In genomic region chr11:3022982-3023381, GRCh38 we compare ENCODE assay signal across 9 cellular contexts. TPM values are rescaled to one million over a fixed set of nuclear protein-coding genes. Genes with fewer than 3 reads are reported as not detected.
DNase-seq lines count a peak whose midpoint lies in the region; ATAC-seq and TF ChIP-seq lines count a peak whose summit lies in the region.
"Had no signal": no experiment of that assay in that cellular context is flagged by ENCODE, and none has a peak within 500 bp of the region (broad histone marks: within the 10 kb centered on the region; RNA-seq: fewer than 3 reads in every experiment).

No MANE protein-coding gene starts in this region.

- 71 to 80% methylated on average over 4 of the region's 4 CpGs for WGBS in testis, 2 donors
- WGBS in gastroesophageal sphincter (ENCODE audit: low coverage in 1 of 2), 2 donors = 54 to 57% methylated on average over 2 to 4 of the region's 4 CpGs

- POLR2A ChIA-PET in PC-3 (lab: Charles Lee; ENCODE audit: unreplicated experiment) = no interaction called here

- H3K27me3 Mint-ChIP-seq in Calu3 (ENCODE audit: unreplicated experiment) = no peaks in the 10 kb centered on the region

- H4K20me1 ChIP-seq in PC-3 (ENCODE audit: low read length) = no peaks in the 10 kb centered on the region
- H4K20me1 ChIP-seq in osteoblast (ENCODE audit: insufficient read depth, low read length) = peaks cover 10% of the 10 kb centered on the region

- H3K4me1 ChIP-seq in PC-3 (ENCODE audit: insufficient read depth, low read length) = no peaks in the 10 kb centered on the region
- peaks cover 22% of the 10 kb centered on the region for H3K4me1 ChIP-seq in osteoblast (ENCODE audit: insufficient read depth, low read length)
- no peaks in the 10 kb centered on the region for H3K4me1 ChIP-seq in testis
- peaks cover 0 to 17% (median 0%) of the 10 kb centered on the region in 3 donors for H3K4me1 ChIP-seq in gastroesophageal sphincter

- H3K27me3 ChIP-seq in PC-3 (ENCODE audit: low read length) (no peaks in the 10 kb centered on the region), osteoblast (ENCODE audit: insufficient read depth, low read length) (no peaks in the 10 kb centered on the region), testis (no peaks in the 10 kb centered on the region), gastroesophageal sphincter (no peaks in the 10 kb centered on the region)

- intact Hi-C loops in Calu3 (cut with micrococcal nuclease; ENCODE audit: unreplicated experiment) = loop anchor here (5.0 kb wide), 1 partner anchor 491 kb away; no protein-coding TSS in a partner anchor
- intact Hi-C loops in PC-3 (cut with micrococcal nuclease) = no loop called here
- intact Hi-C loops in testis (cut with DNase I; ENCODE audit: low total_unique reads) = no loop called here

- H3K27ac ChIP-seq in PC-3 (ENCODE audit: low read length) (0 out of 2 replicates have a peak overlapping the region, but pooled peaks have one; percentile 7), osteoblast (ENCODE audit: low read depth, low read length) (peak overlapping the region; percentile 45), testis (no peak overlapping the region), gastroesophageal sphincter (no peak overlapping the region)

- H3F3A ChIP-seq in PC-3 (ENCODE audit: low read length, unreplicated experiment) = no peaks in the 10 kb centered on the region

- H3K36me3 ChIP-seq in PC-3 (ENCODE audit: low read depth, low read length) = peaks cover 26% of the 10 kb centered on the region
- H3K36me3 ChIP-seq in osteoblast (ENCODE audit: insufficient read depth, low read length) = peaks cover 72% of the 10 kb centered on the region
- H3K36me3 ChIP-seq in testis (ENCODE audit: low read depth, missing control alignments) = no peaks in the 10 kb centered on the region
- H3K36me3 ChIP-seq in gastroesophageal sphincter = peaks cover 0 to 83% of the 10 kb centered on the region in 2 donors

- H3K79me2 ChIP-seq in PC-3 (ENCODE audit: low read length) = no peaks in the 10 kb centered on the region
- H3K79me2 ChIP-seq in osteoblast (ENCODE audit: insufficient read depth, low read length) = peaks cover 2% of the 10 kb centered on the region

- H3K4me2 ChIP-seq in PC-3 (ENCODE audit: low read length) = no peak overlapping the region
- H3K4me2 ChIP-seq in osteoblast (ENCODE audit: insufficient read depth, low read length) = peak overlapping the region; percentile 21

- CTCF ChIA-PET in Calu3 (lab: Charles Lee) (no interaction called here), PC-3 (lab: Charles Lee) (no interaction called here)

- H3K4me1 Mint-ChIP-seq in Calu3 (ENCODE audit: low read depth, unreplicated experiment) = peaks cover 28% of the 10 kb centered on the region

- TF ChIP-seq POLR2A in testis (IDR thresholded peaks at IDR 0.05) = no peak
- no peak for TF ChIP-seq POLR2A in gastroesophageal sphincter (IDR thresholded peaks at IDR 0.05)

- no peak overlapping the region for H3K9ac ChIP-seq in PC-3 (ENCODE audit: low read length)

- no peak for TF ChIP-seq CTCF in Calu3 (IDR thresholded peaks at IDR 0.05; ENCODE audit: unreplicated experiment)
- no peak for TF ChIP-seq CTCF in PC-3 (conservative IDR thresholded peaks at IDR 0.05; ENCODE audit: low read depth, low read length)
- TF ChIP-seq CTCF in choroid plexus epithelial cell (conservative IDR thresholded peaks at IDR 0.05; ENCODE audit: low read depth, low read length) = no peak
- TF ChIP-seq CTCF in osteoblast (IDR thresholded peaks at IDR 0.05; ENCODE audit: extremely low read depth, low read depth, low read length) = no peak
- TF ChIP-seq CTCF in testis (IDR thresholded peaks at IDR 0.05) = no peak
- no peak for TF ChIP-seq CTCF in gastroesophageal sphincter (IDR thresholded peaks at IDR 0.05)

- H3K9me3 Mint-ChIP-seq in Calu3 (ENCODE audit: low read depth, unreplicated experiment) = no peaks in the 10 kb centered on the region

- no peak for TF ChIP-seq EP300 in gastroesophageal sphincter (IDR thresholded peaks at IDR 0.05)

- no peak overlapping the region for H3K4me3 Mint-ChIP-seq in Calu3 (ENCODE audit: low read depth, unreplicated experiment)

- no peaks in the 10 kb centered on the region for H3K9me2 ChIP-seq in PC-3 (replicated peaks; ENCODE audit: low read length)

- no peaks in the 10 kb centered on the region for H3K9me3 ChIP-seq in PC-3 (ENCODE audit: low read length)
- H3K9me3 ChIP-seq in osteoblast (ENCODE audit: low read depth, low read length) = no peaks in the 10 kb centered on the region
- no peaks in the 10 kb centered on the region for H3K9me3 ChIP-seq in testis
- H3K9me3 ChIP-seq in gastroesophageal sphincter = no peaks in the 10 kb centered on the region

- peaks cover 74% of the 10 kb centered on the region for H3K36me3 Mint-ChIP-seq in Calu3 (ENCODE audit: insufficient read depth, unreplicated experiment)

- H2AFZ ChIP-seq in PC-3 (ENCODE audit: low read length) = no peak overlapping the region
- H2AFZ ChIP-seq in osteoblast (ENCODE audit: low read length) = no peak overlapping the region

- H3K27ac Mint-ChIP-seq in Calu3 (ENCODE audit: unreplicated experiment) = peak overlapping the region; percentile 54

- peak; percentile 45 for ATAC-seq in PC-3
- ATAC-seq in gastroesophageal sphincter = no peak

- H3K4me3 ChIP-seq in PC-3 (ENCODE audit: low read length) (no peak overlapping the region), choroid plexus epithelial cell (ENCODE audit: low read depth, low read length) (no peak overlapping the region), osteoblast (ENCODE audit: insufficient read depth, low read length) (no peak overlapping the region), testis (no peak overlapping the region), gastroesophageal sphincter (no peak overlapping the region)

- DNase-seq in Calu3 = no peak
- DNase-seq in PC-3 = peak; percentile 26
- peak; percentile 96 for DNase-seq in choroid plexus epithelial cell (ENCODE audit: low read depth)
- DNase-seq in osteoblast (ENCODE audit: insufficient read length, low spot score, missing footprints) = peak; percentile 95
- DNase-seq in activated gamma-delta T cell (lab: John Stamatoyannopoulos, UW) = no peak
- no peak for DNase-seq in testis
- DNase-seq in NCI-H1092 treated with DMSO at 0.1 percent for 48 hours (lab: John Stamatoyannopoulos, UW) = no peak
- DNase-seq: activated CD8-positive, alpha-beta memory T cell treated with anti-CD3 and anti-CD28 coated beads, Interleukin-2, amount 50 U/mL, for 4 hours had no signal

- BruUV-seq in Calu3 (replicated peaks; lab: Mats Ljungman, UMichigan) = no TSS peak
- no TSS peak for BruUV-seq in PC-3 (replicated peaks; lab: Mats Ljungman, UMichigan)

RNA-seq across cellular contexts. Expression of gene NAP1L4, which starts 30.9 kb away (rescaled TPM):
- total RNA-seq in Calu3 (2022) (140 and 150 TPM in 2 replicates), PC-3 (2014; rRNA removed) (115 and 160 TPM in 2 replicates), osteoblast (72.0 and 87.8 TPM in 2 replicates), testis (100 to 1,000 TPM; 165 to 206 TPM), gastroesophageal sphincter (100 to 1,000 TPM; 107 to 175 (median 137) TPM)
- 208 TPM for polyA plus RNA-seq in testis (ENCODE audit: insufficient read depth, low read depth, low replicate concordance)

RNA-seq across cellular contexts. Expression of gene CARS1, which starts 34.2 kb away (rescaled TPM):
- 67.6 and 80.1 TPM in 2 replicates for total RNA-seq in Calu3 (2022)
- 39.7 and 43.7 TPM in 2 replicates for total RNA-seq in PC-3 (2014; rRNA removed)
- total RNA-seq in osteoblast = 99.3 and 106 TPM in 2 replicates
- total RNA-seq in testis = 10 to 100 TPM; 34.8 to 43.8 TPM
- polyA plus RNA-seq in testis (ENCODE audit: insufficient read depth, low read depth, low replicate concordance) = 48.2 TPM
- 10 to 100 TPM; 29.1 to 41.5 (median 31.2) TPM for total RNA-seq in gastroesophageal sphincter

Comparison
In these comparisons a context has a peak if more than half of its experiments do, and no peak if none do; other contexts are left out.
1. DNase-seq: peak in PC-3 (single experiment), choroid plexus epithelial cell (single experiment) and osteoblast (single experiment); none in Calu3 (single experiment), activated gamma-delta T cell (single experiment), testis (single experiment) and NCI-H1092 treated with DMSO at 0.1 percent for 48 hours (single experiment).
2. H3K27ac ChIP-seq: peak in PC-3 (single experiment) and osteoblast (single experiment); none in testis (0 of 2) and gastroesophageal sphincter (0 of 4).